8 cellular contexts compared by ENCODE assay signal in the genomic region with DNA sequence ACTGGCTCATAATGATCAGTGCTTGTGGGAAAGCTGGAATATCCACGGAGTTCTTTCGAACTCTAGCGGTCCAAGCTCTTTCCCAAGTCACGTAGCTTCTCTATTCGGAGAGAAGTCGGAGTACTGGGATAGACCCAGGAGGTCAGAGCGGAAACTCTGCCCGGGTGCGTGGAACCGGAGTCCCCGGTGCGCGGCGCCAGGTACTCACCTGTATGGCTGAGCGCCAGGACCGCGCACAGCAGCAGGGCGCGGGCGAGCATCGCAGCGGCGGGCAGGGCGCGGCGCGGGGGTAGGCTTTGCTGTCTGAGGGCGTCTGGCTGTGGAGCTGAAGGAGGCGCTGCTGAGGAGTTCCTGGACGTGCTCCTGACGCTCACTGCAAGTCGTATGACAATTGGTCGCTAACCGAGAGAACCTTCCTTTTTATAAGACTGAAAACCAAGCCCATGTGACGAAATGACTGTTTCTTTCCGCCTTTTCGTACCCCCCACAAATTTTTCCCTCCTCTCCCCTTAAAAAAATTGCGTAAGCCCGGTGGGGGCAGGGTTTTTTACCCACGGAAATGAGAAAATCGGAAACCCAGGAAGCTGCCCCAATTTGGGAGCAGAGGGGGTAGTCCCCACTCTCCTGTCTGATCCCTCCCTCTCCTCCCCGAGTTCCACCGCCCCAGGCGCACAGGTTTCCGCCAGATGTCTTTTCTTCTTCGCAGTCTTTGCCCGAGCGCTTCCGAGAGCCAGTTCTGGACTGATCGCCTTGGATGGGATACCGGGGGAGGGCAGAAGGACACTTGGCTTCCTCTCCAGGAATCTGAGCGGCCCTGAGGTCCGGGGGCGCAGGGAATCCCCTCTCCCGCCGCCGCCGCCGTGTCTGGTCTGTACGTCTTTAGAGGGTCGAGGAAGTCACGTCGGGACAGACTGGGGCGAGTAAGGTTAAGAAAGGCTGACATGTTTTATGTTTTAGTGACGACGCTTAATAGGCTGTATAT. TPM values are rescaled to one million over a fixed set of nuclear protein-coding genes. Genes with fewer than 3 reads are reported as not detected.
DNase-seq lines count a peak whose midpoint lies in the region; ATAC-seq, FAIRE-seq and TF ChIP-seq lines count a peak whose summit lies in the region.

A gene (minus strand): TSS at position 393 of the 982 bp plus-strand sequence. CDS start 133 bp downstream, at position 260.

- peak; percentile 63 for TF ChIP-seq CTCF in VCaP (conservative IDR thresholded peaks at IDR 0.05)
- peak in 47 of 56 donors; percentile 15 to 60 (median 39) for TF ChIP-seq CTCF in dorsolateral prefrontal cortex (IDR thresholded peaks at IDR 0.05 in 54 of 56, conservative IDR thresholded peaks at IDR 0.05 in 2 of 56; ENCODE audit: low read depth in 1 of 56, partially characterized antibody in 56 of 56)
- no peak for TF ChIP-seq CTCF in HepG2 (CRISPR knock-in tag; IDR thresholded peaks at IDR 0.05)

- H3K79me2 ChIP-seq in HepG2 (ENCODE audit: insufficient read depth, low read length): no peaks in the 10 kb centered on the region

- H3K4me1 ChIP-seq in HepG2 (ENCODE audit: insufficient read depth, low read length): no peaks in the 10 kb centered on the region

- no peak within 1 kb of the TSS for H2AFZ ChIP-seq in HepG2 (ENCODE audit: low read length)

- 34% methylated on average over 45 of the region's 66 CpGs for WGBS in HepG2 (ENCODE audit: low lambda C conversion rate)

- no peak within 1 kb of the TSS for H3K4me2 ChIP-seq in HepG2 (ENCODE audit: low read depth, low read length)

- POLR2A ChIA-PET in HepG2 (lab: Yijun Ruan, JAX): no interaction called here

- no TSS peak for BruUV-seq in HepG2 (replicated peaks; lab: Mats Ljungman, UMichigan)

- TF ChIP-seq RAD21 in HepG2 (CRISPR knock-in tag; IDR thresholded peaks at IDR 0.05): no peak

- no peaks in the 10 kb centered on the region for H3K9me3 ChIP-seq in HepG2 (ENCODE audit: low read length)

- CTCF ChIA-PET in HepG2 (lab: Yijun Ruan, JAX; ENCODE audit: low intra/inter-chr PET ratio, low total read pairs): no interaction called here

- TF ChIP-seq EP300 in HepG2 (IDR thresholded peaks at IDR 0.05; ENCODE audit: low read depth in 2 of 2, low read length in 2 of 2) (no peak), HepG2 (CRISPR knock-in tag; IDR thresholded peaks at IDR 0.05; ENCODE audit: borderline replicate concordance) (no peak)

- H3K36me3 ChIP-seq in HepG2 (replicated peaks in 1 of 2; ENCODE audit: control insufficient read depth in 1 of 2, insufficient read depth in 2 of 2, low read length in 2 of 2): no peaks in the 10 kb centered on the region

- no peak for TF ChIP-seq POLR2A in HepG2 (IDR thresholded peaks at IDR 0.05; ENCODE audit: insufficient read depth in 1 of 2, low read depth in 2 of 2, low read length in 2 of 2)

- in situ Hi-C loops in HepG2 (cut with HindIII; ENCODE audit: extremely low pct_ligation_motif_present, low pct_unique_long_range_greater_than_20kb): no loop called here

- peak; percentile 89 for ATAC-seq in GM18499 (IDR thresholded peaks at IDR 0.05; ENCODE audit: insufficient read depth, unreplicated experiment)
- peak; percentile 85 for ATAC-seq in HG02623 (IDR thresholded peaks at IDR 0.05; ENCODE audit: unreplicated experiment)
- peak; percentile 57 for ATAC-seq in HepG2

- H3K27ac ChIP-seq in VCaP (no peak within 1 kb of the TSS), dorsolateral prefrontal cortex (peak within 1 kb of the TSS in 58 of 59 donors; percentile 2 to 93 (median 78)), HepG2 (ENCODE audit: extremely low read length, insufficient read depth, low read length) (no peak within 1 kb of the TSS)

- H3K9ac ChIP-seq in HepG2 (ENCODE audit: insufficient read depth, low read depth, low read length): no peak within 1 kb of the TSS

- FAIRE-seq in HepG2 (lab: Jason Lieb, UNC): no peak

- peak in 2 of 3 experiments; percentile 76 to 87 for DNase-seq in NCI-H1417 (lab: John Stamatoyannopoulos, UW)
- DNase-seq in dorsolateral prefrontal cortex: peak; percentile 9 to 80 (median 64)
- DNase-seq in HepG2 (ENCODE audit: low spot score): no peak
- DNase-seq in stimulated activated CD4-positive, alpha-beta T cell treated with anti-CD3 and anti-CD28 coated beads, Interleukin-2, amount 100 ng/mL, for 24 hours: peak; percentile 17 to 59
- DNase-seq in DMS79 treated with DMSO at 0.1 percent for 48 hours (lab: John Stamatoyannopoulos, UW): no peak

- intact Hi-C loops in dorsolateral prefrontal cortex (cut with DNase I) (loop anchor here in 1 of 2 donors (2.0 kb wide), 1 partner anchor 246 kb away; no protein-coding TSS in a partner anchor), HepG2 (cut with micrococcal nuclease; ENCODE audit: unreplicated experiment) (no loop called here)

- peaks cover 0 to 22% (median 0%) of the 10 kb centered on the region in 45 donors for H3K27me3 ChIP-seq in dorsolateral prefrontal cortex
- H3K27me3 ChIP-seq in HepG2 (ENCODE audit: control insufficient read depth in 1 of 2, insufficient read depth in 2 of 2, low read length in 2 of 2): no peaks in the 10 kb centered on the region

- H4K20me1 ChIP-seq in HepG2 (ENCODE audit: insufficient read depth, low read length): no peaks in the 10 kb centered on the region

- H3K4me3 ChIP-seq in dorsolateral prefrontal cortex: peak within 1 kb of the TSS; percentile 33 to 80 (median 62)
- H3K4me3 ChIP-seq in HepG2 (replicated peaks in 1 of 3; ENCODE audit: insufficient read depth in 1 of 3, low read depth in 2 of 3, low read length in 3 of 3): no peak within 1 kb of the TSS

TF ChIP-seq in HepG2, 621 proteins besides CTCF, POLR2A, EP300 and RAD21 (continues in another document):
- TF ChIP-seq, protein P1, sequence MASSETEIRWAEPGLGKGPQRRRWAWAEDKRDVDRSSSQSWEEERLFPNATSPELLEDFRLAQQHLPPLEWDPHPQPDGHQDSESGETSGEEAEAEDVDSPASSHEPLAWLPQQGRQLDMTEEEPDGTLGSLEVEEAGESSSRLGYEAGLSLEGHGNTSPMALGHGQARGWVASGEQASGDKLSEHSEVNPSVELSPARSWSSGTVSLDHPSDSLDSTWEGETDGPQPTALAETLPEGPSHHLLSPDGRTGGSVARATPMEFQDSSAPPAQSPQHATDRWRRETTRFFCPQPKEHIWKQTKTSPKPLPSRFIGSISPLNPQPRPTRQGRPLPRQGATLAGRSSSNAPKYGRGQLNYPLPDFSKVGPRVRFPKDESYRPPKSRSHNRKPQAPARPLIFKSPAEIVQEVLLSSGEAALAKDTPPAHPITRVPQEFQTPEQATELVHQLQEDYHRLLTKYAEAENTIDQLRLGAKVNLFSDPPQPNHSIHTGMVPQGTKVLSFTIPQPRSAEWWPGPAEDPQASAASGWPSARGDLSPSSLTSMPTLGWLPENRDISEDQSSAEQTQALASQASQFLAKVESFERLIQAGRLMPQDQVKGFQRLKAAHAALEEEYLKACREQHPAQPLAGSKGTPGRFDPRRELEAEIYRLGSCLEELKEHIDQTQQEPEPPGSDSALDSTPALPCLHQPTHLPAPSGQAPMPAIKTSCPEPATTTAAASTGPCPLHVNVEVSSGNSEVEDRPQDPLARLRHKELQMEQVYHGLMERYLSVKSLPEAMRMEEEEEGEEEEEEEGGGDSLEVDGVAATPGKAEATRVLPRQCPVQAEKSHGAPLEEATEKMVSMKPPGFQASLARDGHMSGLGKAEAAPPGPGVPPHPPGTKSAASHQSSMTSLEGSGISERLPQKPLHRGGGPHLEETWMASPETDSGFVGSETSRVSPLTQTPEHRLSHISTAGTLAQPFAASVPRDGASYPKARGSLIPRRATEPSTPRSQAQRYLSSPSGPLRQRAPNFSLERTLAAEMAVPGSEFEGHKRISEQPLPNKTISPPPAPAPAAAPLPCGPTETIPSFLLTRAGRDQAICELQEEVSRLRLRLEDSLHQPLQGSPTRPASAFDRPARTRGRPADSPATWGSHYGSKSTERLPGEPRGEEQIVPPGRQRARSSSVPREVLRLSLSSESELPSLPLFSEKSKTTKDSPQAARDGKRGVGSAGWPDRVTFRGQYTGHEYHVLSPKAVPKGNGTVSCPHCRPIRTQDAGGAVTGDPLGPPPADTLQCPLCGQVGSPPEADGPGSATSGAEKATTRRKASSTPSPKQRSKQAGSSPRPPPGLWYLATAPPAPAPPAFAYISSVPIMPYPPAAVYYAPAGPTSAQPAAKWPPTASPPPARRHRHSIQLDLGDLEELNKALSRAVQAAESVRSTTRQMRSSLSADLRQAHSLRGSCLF (CRISPR knock-in tag; IDR thresholded peaks at IDR 0.05; ENCODE audit: borderline replicate concordance): no peak
- no peak for TF ChIP-seq RFX1 (IDR thresholded peaks at IDR 0.05)

RNA-seq across cellular contexts. Expression of the gene that starts here (rescaled TPM):
- total RNA-seq in dorsolateral prefrontal cortex: 10 to 100 TPM in 17 of 120 experiments, 1 to 10 TPM in 103; 2.3 to 27.2 (median 6.1) TPM
- not detected in 2 replicates for total RNA-seq in HepG2 (2016; rRNA removed; fragmentation: Illumina TruSeq; extraction: Trizol)
- total RNA-seq in HepG2 (2016; cell fraction: cytosol; rRNA removed; fragmentation: Illumina TruSeq; extraction: Trizol; ENCODE audit: low read depth): not detected in 2 replicates
- total RNA-seq in HepG2 (2016; cell fraction: insoluble cytoplasmic fraction; rRNA removed; fragmentation: Illumina TruSeq; extraction: Trizol): not detected in 2 replicates
- not detected in 2 replicates for total RNA-seq in HepG2 (2016; cell fraction: membrane; rRNA removed; fragmentation: Illumina TruSeq; extraction: Trizol)
- not detected in 2 replicates for total RNA-seq in HepG2 (2016; cell fraction: nucleus; rRNA removed; fragmentation: Illumina TruSeq; extraction: Trizol)
- polyA plus RNA-seq in HepG2 (2011; rRNA removed): not detected in 2 replicates
- polyA plus RNA-seq in HepG2 (2011; cell fraction: cytosol; rRNA removed): not detected in 2 replicates
- polyA plus RNA-seq in HepG2 (2011; cell fraction: nucleus; rRNA removed): not detected in 2 replicates
- not detected in 2 replicates for polyA plus RNA-seq in HepG2 (2012)
- not detected in 2 replicates for polyA plus RNA-seq in HepG2 (2016; cell fraction: cytosol; fragmentation: Illumina TruSeq; extraction: Trizol; ENCODE audit: low read depth)
- polyA plus RNA-seq in HepG2 (2016; cell fraction: insoluble cytoplasmic fraction; fragmentation: Illumina TruSeq; extraction: Trizol; ENCODE audit: low read depth): not detected in 2 replicates
- not detected in 2 replicates for polyA plus RNA-seq in HepG2 (2016; cell fraction: membrane; fragmentation: Illumina TruSeq; extraction: Trizol; ENCODE audit: low read depth)
- not detected in 2 replicates for polyA plus RNA-seq in HepG2 (2016; cell fraction: nucleus; fragmentation: Illumina TruSeq; extraction: Trizol; ENCODE audit: insufficient read depth, low read depth)
- polyA minus RNA-seq in HepG2 (2011; rRNA and poly(A)+ RNA removed; ENCODE audit: low replicate concordance): 34.7 TPM in 1 of 2 replicates, not detected in the other
- polyA minus RNA-seq in HepG2 (2011; cell fraction: cytosol; rRNA and poly(A)+ RNA removed): not detected in 2 replicates
- polyA minus RNA-seq in HepG2 (2011; cell fraction: nucleus; rRNA and poly(A)+ RNA removed): 0.26 TPM in 1 of 2 replicates, not detected in the other

Comparison
In these comparisons a context has a peak if more than half of its experiments do, and no peak if none do; other contexts are left out.
1. DNase-seq: peak in NCI-H1417 (2 of 3), dorsolateral prefrontal cortex (10 of 10) and stimulated activated CD4-positive, alpha-beta T cell treated with anti-CD3 and anti-CD28 coated beads, Interleukin-2, amount 100 ng/mL, for 24 hours (2 of 2); none in HepG2 (single experiment) and DMS79 treated with DMSO at 0.1 percent for 48 hours (single experiment).
2. H3K27ac ChIP-seq: peak in dorsolateral prefrontal cortex (58 of 59); none in VCaP (single experiment) and HepG2 (single experiment).
3. H3K4me3 ChIP-seq: peak in dorsolateral prefrontal cortex (59 of 59); none in HepG2 (0 of 3).
4. Peak in every context shown above with its lines, with median percentiles within 50 percentile points of each other: ATAC-seq.